In the genomic region with DNA sequence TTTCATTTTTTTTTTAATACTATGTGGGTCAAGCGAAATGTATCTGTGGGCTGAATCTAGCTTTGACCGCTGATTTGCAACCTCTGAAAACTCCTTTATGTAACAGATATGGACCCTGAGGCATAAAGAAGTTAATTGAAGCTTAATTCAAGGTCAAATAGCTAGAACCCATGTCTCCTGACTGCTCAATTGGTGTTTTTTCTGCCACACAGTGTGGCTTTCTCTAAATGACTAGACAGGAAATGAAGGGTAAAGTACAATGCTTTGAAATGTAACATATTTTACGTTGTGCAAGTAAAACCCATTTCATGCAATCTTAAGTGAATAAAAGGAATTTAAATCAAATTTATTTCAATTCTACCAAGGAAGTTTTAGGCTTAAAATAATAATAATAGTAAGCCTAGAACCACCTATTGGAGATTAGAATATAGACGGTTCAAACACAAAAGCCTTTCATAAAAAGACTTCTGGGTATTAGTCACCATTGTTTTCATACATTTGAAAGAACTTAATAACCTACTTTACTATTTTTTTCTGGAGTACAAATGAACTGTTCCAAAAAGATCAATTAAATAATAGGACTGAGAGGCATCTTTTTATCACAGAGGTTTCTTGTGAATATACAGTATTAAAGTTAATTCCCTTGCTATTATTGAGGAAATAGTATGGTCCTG, we compare ENCODE assay signal across 18 cellular contexts.
DNase-seq lines count a peak whose midpoint lies in the region; ATAC-seq lines count a peak whose summit lies in the region.
"Had no signal": no experiment of that assay in that cellular context is flagged by ENCODE, and none has a peak within 500 bp of the region (broad histone marks: within the 10 kb centered on the region; RNA-seq: fewer than 3 reads in every experiment).

No MANE protein-coding gene starts in this region.

- no peak overlapping the region for H3K27ac Mint-ChIP-seq in T-helper 17 cell
- H3K27ac Mint-ChIP-seq: activated naive CD8-positive, alpha-beta T cell treated with anti-CD3 and anti-CD28 coated beads for 36 hours had no signal

- peak; percentile 64 for ATAC-seq in GM19023 (IDR thresholded peaks at IDR 0.05; ENCODE audit: unreplicated experiment)
- peak; percentile 88 for ATAC-seq in HG02610 (IDR thresholded peaks at IDR 0.05; ENCODE audit: unreplicated experiment)
- ATAC-seq in HG03439 (IDR thresholded peaks at IDR 0.05; ENCODE audit: unreplicated experiment): peak; percentile 87
- ATAC-seq in GM21390 (IDR thresholded peaks at IDR 0.05; ENCODE audit: unreplicated experiment): no peak
- no peak for ATAC-seq in HG02870 (IDR thresholded peaks at IDR 0.05; ENCODE audit: unreplicated experiment)
- no peak for ATAC-seq in T-helper 17 cell
- ATAC-seq: body of pancreas, right lobe of liver had no signal

- H3K36me3 Mint-ChIP-seq in T-helper 17 cell (ENCODE audit: low read depth): no peaks in the 10 kb centered on the region
- H3K36me3 Mint-ChIP-seq: activated naive CD8-positive, alpha-beta T cell treated with anti-CD3 and anti-CD28 coated beads for 36 hours had no signal

- DNase-seq in COLO829 (ENCODE audit: low spot score) (peak; percentile 1), T-helper 17 cell (no peak)
- DNase-seq in NK-92 treated with Interleukin-12 subunit alpha and Interleukin-12 subunit beta, amount 100 ng/mL, for 24 hours (lab: John Stamatoyannopoulos, UW): no peak
- DNase-seq: activated CD8-positive, alpha-beta memory T cell treated with anti-CD3 and anti-CD28 coated beads for 24 hours; activated naive CD8-positive, alpha-beta T cell treated with anti-CD3 and anti-CD28 coated beads for 36 hours; body of pancreas; GOT3; NCI-H2107; NCI-H524 treated with DMSO at 0.1 percent for 48 hours; right lobe of liver; SIG-M5; stimulated activated naive CD4-positive, alpha-beta T cell treated with Interleukin-2 at 50 U/mL for 16 hours; trophoblast cell had no signal

- H3K4me3 Mint-ChIP-seq in T-helper 17 cell: no peak overlapping the region
- H3K4me3 Mint-ChIP-seq: activated naive CD8-positive, alpha-beta T cell treated with anti-CD3 and anti-CD28 coated beads for 36 hours had no signal

- H3K4me1 Mint-ChIP-seq in T-helper 17 cell: no peaks in the 10 kb centered on the region
- H3K4me1 Mint-ChIP-seq: activated naive CD8-positive, alpha-beta T cell treated with anti-CD3 and anti-CD28 coated beads for 36 hours had no signal

- H3K27me3 Mint-ChIP-seq in T-helper 17 cell: no peaks in the 10 kb centered on the region
- H3K27me3 Mint-ChIP-seq: activated naive CD8-positive, alpha-beta T cell treated with anti-CD3 and anti-CD28 coated beads for 36 hours had no signal

- H3K9me3 ChIP-seq in T-helper 17 cell (ENCODE audit: control insufficient read depth, low read length, poor library complexity, severe bottlenecking): no peaks in the 10 kb centered on the region
- H3K9me3 ChIP-seq: body of pancreas, right lobe of liver had no signal

Comparison
In these comparisons a context has a peak if more than half of its experiments do, and no peak if none do; other contexts are left out.
1. ATAC-seq: peak in GM19023 (single experiment), HG02610 (single experiment) and HG03439 (single experiment); none in GM21390 (single experiment), HG02870 (single experiment) and T-helper 17 cell (single experiment).